In genomic region chr2:120850551-120850950, GRCh38 we compare ENCODE assay signal across 22 cellular contexts.
"Had no signal": no experiment of that assay in that cellular context is flagged by ENCODE, and none has a peak within 500 bp of the region (broad histone marks: within the 10 kb centered on the region; RNA-seq: fewer than 3 reads in every experiment).

No MANE protein-coding gene starts in this region.

- H3K36me3 ChIP-seq: ascending aorta, WERI-Rb-1 had no signal

- H3K4me2 ChIP-seq: SK-N-SH had no signal

- H3K27ac ChIP-seq: ascending aorta, body of pancreas, SJCRH30, WERI-Rb-1 had no signal

- H3K27me3 ChIP-seq: ascending aorta, body of pancreas, SJCRH30 had no signal

- H3K4me3 ChIP-seq: ascending aorta, body of pancreas, SJCRH30 had no signal

- ATAC-seq: activated CD4-positive, alpha-beta T cell treated with anti-CD3 and anti-CD28 coated beads for 36 hours; activated T-cell treated with anti-CD3 and anti-CD28 coated beads, Interleukin-2, amount 50 U/mL, for 72 hours; body of pancreas had no signal

- H3K4me1 ChIP-seq: ascending aorta, body of pancreas had no signal

- H3K9ac ChIP-seq: SK-N-SH had no signal

- DNase-seq: activated CD4-positive, alpha-beta memory T cell treated with anti-CD3 and anti-CD28 coated beads, Interleukin-2, amount 10 ng/mL, durations not matched to agents 7 days and 5 days; activated CD4-positive, alpha-beta T cell treated with anti-CD3 and anti-CD28 coated beads for 36 hours; activated CD4-positive, alpha-beta T cell treated with anti-CD3 and anti-CD28 coated beads, Interleukin-2, amount 50 U/mL, for 1 hour; activated naive CD4-positive, alpha-beta T cell; activated T-cell treated with anti-CD3 and anti-CD28 coated beads, Interleukin-2, amount 50 U/mL, for 72 hours; body of pancreas; KG1; NCI-H1092; NCI-H1417; NCI-H1930; NCI-H2171; NCI-H2227 treated with DMSO at 0.1 percent for 48 hours; NCI-H446 treated with DMSO at 0.1 percent for 48 hours; NCI-H524 treated with DMSO at 0.1 percent for 48 hours; NCI-H748 treated with DMSO at 0.1 percent for 48 hours; Right ventricle myocardium superior; RPMI8226; SJCRH30; SK-N-SH; T-helper 1 cell; WERI-Rb-1 had no signal

- H3K9me3 ChIP-seq: SK-N-SH had no signal

- H3K9me2 ChIP-seq: SK-N-SH had no signal
